ENCODE assay signal across 5 cellular contexts in the genomic region with DNA sequence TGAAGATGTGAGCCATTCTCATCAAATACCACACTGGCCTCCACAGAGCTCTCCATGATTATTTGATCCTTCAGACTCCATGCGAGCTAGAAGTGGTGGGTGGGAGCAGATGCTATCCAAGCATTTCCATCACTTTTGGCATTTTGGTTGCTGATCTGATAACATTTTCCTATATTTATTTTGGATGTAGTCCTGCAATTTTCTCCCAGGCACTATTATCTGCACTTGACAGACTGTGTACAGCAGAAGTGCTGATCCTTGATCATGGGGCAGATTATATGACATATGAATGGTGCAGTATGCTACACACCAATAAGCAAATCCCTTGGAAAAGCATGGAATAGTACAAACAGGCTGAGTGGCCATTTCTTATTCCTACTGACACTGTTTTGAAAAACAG.
"Had no signal": no experiment of that assay in that cellular context is flagged by ENCODE, and none has a peak within 500 bp of the region (broad histone marks: within the 10 kb centered on the region; RNA-seq: fewer than 3 reads in every experiment).

No MANE protein-coding gene starts in this region.

- H2AFZ ChIP-seq: GM23338 had no signal

- DNase-seq: H9, HCEC 1CT, IMR-90 had no signal

- H3K4me3 ChIP-seq: GM23338, K562 had no signal

- H3K4me2 ChIP-seq: GM23338 had no signal
